In the genomic region with DNA sequence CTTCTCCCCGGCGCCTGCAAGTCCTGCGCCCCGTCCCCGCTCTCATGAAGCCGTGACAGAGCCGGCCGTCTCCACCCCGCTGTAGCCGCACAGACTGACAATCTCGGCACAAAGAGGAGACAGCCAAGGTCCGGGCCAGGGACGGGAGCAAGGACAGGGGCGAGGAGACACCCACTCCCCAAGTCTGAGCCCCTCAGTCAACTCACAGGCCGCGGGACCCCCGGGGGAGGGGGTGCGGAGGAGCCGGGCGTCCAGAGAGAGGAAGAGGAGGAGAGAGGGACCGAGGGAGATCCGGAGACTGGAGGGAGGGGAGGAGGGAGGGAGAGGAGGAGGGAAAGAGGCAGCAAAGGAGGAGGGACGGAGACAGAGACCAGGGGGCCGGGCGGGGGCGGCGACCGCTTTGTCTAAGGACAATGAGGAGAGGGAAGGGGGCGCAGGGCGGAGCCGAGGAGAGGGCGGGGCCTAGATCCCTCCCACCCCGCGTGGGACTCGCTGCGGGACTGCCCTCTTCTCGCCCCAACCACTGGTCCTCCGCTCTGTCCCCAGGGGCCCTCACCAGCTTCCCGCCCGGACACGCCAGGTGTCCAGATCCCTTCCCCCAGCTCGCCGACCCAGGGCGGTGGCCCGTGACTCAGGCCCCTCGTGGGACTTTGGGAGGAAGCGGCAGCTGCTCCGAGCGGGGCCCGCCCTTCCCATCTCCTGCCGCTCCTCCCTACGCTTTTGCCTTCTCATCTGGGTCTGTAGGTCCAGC, we compare ENCODE assay signal across 1 cellular context.
TF ChIP-seq lines count a peak whose summit lies in the region.

No MANE protein-coding gene starts in this region.

TF ChIP-seq in HEK293, 187 proteins besides CTCF, POLR2A, EP300 and RAD21 (continued from another document and continues in another):
- no peak; the same call in 1 of the 2 replicates for TF ChIP-seq ZNF76 (tag by site-specific recombination; IDR thresholded peaks at IDR 0.05; ENCODE audit: borderline replicate concordance, low read depth)
- TF ChIP-seq ZNF169 (tag by site-specific recombination; IDR thresholded peaks at IDR 0.05), result no peak
- no peak for TF ChIP-seq SALL2 (tag by site-specific recombination; IDR thresholded peaks at IDR 0.05; ENCODE audit: borderline replicate concordance)
- TF ChIP-seq ZNF354C (tag by site-specific recombination; IDR thresholded peaks at IDR 0.05; ENCODE audit: borderline replicate concordance, low read depth), result no peak
- TF ChIP-seq ZNF37A (tag by site-specific recombination; IDR thresholded peaks at IDR 0.05), result no peak
- no peak for TF ChIP-seq ZNF223 (tag by site-specific recombination; IDR thresholded peaks at IDR 0.05)
- no peak for TF ChIP-seq ZNF621 (tag by site-specific recombination; IDR thresholded peaks at IDR 0.05)
- TF ChIP-seq, protein P1, sequence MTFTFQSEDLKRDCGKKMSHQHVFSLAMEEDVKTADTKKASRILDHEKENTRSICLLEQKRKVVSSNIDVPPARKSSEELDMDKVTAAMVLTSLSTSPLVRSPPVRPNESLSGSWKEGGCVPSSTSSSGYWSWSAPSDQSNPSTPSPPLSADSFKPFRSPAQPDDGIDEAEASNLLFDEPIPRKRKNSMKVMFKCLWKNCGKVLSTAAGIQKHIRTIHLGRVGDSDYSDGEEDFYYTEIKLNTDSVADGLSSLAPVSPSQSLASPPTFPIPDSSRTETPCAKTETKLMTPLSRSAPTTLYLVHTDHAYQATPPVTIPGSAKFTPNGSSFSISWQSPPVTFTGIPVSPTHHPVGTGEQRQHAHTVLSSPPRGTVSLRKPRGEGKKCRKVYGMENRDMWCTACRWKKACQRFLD (tag by site-specific recombination; IDR thresholded peaks at IDR 0.05), result no peak
- no peak for TF ChIP-seq ZNF837 (tag by site-specific recombination; IDR thresholded peaks at IDR 0.05)
- TF ChIP-seq KLF8 (tag by site-specific recombination; IDR thresholded peaks at IDR 0.05), result peak; percentile 94
- TF ChIP-seq ZNF10 (tag by site-specific recombination; IDR thresholded peaks at IDR 0.05), result no peak; the same call in 1 of the 2 replicates
- TF ChIP-seq ZNF560 (tag by site-specific recombination; IDR thresholded peaks at IDR 0.05; ENCODE audit: borderline replicate concordance), result no peak
- TF ChIP-seq HOXD13 (CRISPR knock-in tag; IDR thresholded peaks at IDR 0.05; ENCODE audit: borderline replicate concordance), result no peak
- TF ChIP-seq ZBTB20 (tag by site-specific recombination; IDR thresholded peaks at IDR 0.05), result 0 out of 2 replicates have a peak, but pooled peaks have one; percentile 49
- no peak for TF ChIP-seq ZFP41 (tag by site-specific recombination; IDR thresholded peaks at IDR 0.05; ENCODE audit: borderline replicate concordance)
- TF ChIP-seq ZBTB7A (tag by site-specific recombination; IDR thresholded peaks at IDR 0.05; ENCODE audit: low read depth), result peak; percentile 12; the same call in 1 of the 2 replicates
- no peak for TF ChIP-seq ZNF175 (tag by site-specific recombination; IDR thresholded peaks at IDR 0.05)
- no peak; the same call in 1 of the 2 replicates for TF ChIP-seq ZFP3 (tag by site-specific recombination; IDR thresholded peaks at IDR 0.05; ENCODE audit: low read depth)
- TF ChIP-seq ZFP69B (tag by site-specific recombination; IDR thresholded peaks at IDR 0.05), result peak; percentile 59; the same call in 1 of the 2 replicates
- TF ChIP-seq, protein P2, sequence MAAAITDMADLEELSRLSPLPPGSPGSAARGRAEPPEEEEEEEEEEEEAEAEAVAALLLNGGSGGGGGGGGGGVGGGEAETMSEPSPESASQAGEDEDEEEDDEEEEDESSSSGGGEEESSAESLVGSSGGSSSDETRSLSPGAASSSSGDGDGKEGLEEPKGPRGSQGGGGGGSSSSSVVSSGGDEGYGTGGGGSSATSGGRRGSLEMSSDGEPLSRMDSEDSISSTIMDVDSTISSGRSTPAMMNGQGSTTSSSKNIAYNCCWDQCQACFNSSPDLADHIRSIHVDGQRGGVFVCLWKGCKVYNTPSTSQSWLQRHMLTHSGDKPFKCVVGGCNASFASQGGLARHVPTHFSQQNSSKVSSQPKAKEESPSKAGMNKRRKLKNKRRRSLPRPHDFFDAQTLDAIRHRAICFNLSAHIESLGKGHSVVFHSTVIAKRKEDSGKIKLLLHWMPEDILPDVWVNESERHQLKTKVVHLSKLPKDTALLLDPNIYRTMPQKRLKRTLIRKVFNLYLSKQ (tag by site-specific recombination; IDR thresholded peaks at IDR 0.05; ENCODE audit: borderline replicate concordance), result no peak
- TF ChIP-seq REPIN1 (tag by site-specific recombination; IDR thresholded peaks at IDR 0.05; ENCODE audit: low read depth), result no peak; the same call in 1 of the 2 replicates
- peak; percentile 97 for TF ChIP-seq SP2 (tag by site-specific recombination; IDR thresholded peaks at IDR 0.05)
- TF ChIP-seq GLI2 (tag by site-specific recombination; IDR thresholded peaks at IDR 0.05; ENCODE audit: borderline replicate concordance, low read depth), result no peak
- TF ChIP-seq, protein P3, sequence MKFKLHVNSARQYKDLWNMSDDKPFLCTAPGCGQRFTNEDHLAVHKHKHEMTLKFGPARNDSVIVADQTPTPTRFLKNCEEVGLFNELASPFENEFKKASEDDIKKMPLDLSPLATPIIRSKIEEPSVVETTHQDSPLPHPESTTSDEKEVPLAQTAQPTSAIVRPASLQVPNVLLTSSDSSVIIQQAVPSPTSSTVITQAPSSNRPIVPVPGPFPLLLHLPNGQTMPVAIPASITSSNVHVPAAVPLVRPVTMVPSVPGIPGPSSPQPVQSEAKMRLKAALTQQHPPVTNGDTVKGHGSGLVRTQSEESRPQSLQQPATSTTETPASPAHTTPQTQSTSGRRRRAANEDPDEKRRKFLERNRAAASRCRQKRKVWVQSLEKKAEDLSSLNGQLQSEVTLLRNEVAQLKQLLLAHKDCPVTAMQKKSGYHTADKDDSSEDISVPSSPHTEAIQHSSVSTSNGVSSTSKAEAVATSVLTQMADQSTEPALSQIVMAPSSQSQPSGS (tag by site-specific recombination; IDR thresholded peaks at IDR 0.05; ENCODE audit: low read depth), result no peak
- TF ChIP-seq ZNF23 (tag by site-specific recombination; IDR thresholded peaks at IDR 0.05; ENCODE audit: borderline replicate concordance), result no peak
- TF ChIP-seq KLF10 (tag by site-specific recombination; IDR thresholded peaks at IDR 0.05), result peak; percentile 90
- TF ChIP-seq, protein P4, sequence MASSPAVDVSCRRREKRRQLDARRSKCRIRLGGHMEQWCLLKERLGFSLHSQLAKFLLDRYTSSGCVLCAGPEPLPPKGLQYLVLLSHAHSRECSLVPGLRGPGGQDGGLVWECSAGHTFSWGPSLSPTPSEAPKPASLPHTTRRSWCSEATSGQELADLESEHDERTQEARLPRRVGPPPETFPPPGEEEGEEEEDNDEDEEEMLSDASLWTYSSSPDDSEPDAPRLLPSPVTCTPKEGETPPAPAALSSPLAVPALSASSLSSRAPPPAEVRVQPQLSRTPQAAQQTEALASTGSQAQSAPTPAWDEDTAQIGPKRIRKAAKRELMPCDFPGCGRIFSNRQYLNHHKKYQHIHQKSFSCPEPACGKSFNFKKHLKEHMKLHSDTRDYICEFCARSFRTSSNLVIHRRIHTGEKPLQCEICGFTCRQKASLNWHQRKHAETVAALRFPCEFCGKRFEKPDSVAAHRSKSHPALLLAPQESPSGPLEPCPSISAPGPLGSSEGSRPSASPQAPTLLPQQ (tag by site-specific recombination; IDR thresholded peaks at IDR 0.05), result peak; percentile 79
- TF ChIP-seq, protein P5, sequence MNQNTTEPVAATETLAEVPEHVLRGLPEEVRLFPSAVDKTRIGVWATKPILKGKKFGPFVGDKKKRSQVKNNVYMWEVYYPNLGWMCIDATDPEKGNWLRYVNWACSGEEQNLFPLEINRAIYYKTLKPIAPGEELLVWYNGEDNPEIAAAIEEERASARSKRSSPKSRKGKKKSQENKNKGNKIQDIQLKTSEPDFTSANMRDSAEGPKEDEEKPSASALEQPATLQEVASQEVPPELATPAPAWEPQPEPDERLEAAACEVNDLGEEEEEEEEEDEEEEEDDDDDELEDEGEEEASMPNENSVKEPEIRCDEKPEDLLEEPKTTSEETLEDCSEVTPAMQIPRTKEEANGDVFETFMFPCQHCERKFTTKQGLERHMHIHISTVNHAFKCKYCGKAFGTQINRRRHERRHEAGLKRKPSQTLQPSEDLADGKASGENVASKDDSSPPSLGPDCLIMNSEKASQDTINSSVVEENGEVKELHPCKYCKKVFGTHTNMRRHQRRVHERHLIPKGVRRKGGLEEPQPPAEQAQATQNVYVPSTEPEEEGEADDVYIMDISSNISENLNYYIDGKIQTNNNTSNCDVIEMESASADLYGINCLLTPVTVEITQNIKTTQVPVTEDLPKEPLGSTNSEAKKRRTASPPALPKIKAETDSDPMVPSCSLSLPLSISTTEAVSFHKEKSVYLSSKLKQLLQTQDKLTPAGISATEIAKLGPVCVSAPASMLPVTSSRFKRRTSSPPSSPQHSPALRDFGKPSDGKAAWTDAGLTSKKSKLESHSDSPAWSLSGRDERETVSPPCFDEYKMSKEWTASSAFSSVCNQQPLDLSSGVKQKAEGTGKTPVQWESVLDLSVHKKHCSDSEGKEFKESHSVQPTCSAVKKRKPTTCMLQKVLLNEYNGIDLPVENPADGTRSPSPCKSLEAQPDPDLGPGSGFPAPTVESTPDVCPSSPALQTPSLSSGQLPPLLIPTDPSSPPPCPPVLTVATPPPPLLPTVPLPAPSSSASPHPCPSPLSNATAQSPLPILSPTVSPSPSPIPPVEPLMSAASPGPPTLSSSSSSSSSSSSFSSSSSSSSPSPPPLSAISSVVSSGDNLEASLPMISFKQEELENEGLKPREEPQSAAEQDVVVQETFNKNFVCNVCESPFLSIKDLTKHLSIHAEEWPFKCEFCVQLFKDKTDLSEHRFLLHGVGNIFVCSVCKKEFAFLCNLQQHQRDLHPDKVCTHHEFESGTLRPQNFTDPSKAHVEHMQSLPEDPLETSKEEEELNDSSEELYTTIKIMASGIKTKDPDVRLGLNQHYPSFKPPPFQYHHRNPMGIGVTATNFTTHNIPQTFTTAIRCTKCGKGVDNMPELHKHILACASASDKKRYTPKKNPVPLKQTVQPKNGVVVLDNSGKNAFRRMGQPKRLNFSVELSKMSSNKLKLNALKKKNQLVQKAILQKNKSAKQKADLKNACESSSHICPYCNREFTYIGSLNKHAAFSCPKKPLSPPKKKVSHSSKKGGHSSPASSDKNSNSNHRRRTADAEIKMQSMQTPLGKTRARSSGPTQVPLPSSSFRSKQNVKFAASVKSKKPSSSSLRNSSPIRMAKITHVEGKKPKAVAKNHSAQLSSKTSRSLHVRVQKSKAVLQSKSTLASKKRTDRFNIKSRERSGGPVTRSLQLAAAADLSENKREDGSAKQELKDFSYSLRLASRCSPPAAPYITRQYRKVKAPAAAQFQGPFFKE (tag by site-specific recombination; IDR thresholded peaks at IDR 0.05; ENCODE audit: borderline replicate concordance), result no peak
- no peak for TF ChIP-seq ZNF16 (tag by site-specific recombination; IDR thresholded peaks at IDR 0.05; ENCODE audit: low read depth)
- peak; percentile 95 for TF ChIP-seq ZNF335 (tag by site-specific recombination; conservative IDR thresholded peaks at IDR 0.05)
- TF ChIP-seq ZNF274 (IDR thresholded peaks at IDR 0.05; ENCODE audit: low read length), result no peak
- TF ChIP-seq ZNF274 (tag by site-specific recombination; IDR thresholded peaks at IDR 0.05; ENCODE audit: borderline replicate concordance), result no peak
- TF ChIP-seq MZF1 (tag by site-specific recombination; IDR thresholded peaks at IDR 0.05; ENCODE audit: borderline replicate concordance), result no peak
- TF ChIP-seq, protein P6, sequence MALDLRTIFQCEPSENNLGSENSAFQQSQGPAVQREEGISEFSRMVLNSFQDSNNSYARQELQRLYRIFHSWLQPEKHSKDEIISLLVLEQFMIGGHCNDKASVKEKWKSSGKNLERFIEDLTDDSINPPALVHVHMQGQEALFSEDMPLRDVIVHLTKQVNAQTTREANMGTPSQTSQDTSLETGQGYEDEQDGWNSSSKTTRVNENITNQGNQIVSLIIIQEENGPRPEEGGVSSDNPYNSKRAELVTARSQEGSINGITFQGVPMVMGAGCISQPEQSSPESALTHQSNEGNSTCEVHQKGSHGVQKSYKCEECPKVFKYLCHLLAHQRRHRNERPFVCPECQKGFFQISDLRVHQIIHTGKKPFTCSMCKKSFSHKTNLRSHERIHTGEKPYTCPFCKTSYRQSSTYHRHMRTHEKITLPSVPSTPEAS (tag by site-specific recombination; IDR thresholded peaks at IDR 0.05), result peak; percentile 46; the same call in 1 of the 2 replicates
- TF ChIP-seq, protein P7, sequence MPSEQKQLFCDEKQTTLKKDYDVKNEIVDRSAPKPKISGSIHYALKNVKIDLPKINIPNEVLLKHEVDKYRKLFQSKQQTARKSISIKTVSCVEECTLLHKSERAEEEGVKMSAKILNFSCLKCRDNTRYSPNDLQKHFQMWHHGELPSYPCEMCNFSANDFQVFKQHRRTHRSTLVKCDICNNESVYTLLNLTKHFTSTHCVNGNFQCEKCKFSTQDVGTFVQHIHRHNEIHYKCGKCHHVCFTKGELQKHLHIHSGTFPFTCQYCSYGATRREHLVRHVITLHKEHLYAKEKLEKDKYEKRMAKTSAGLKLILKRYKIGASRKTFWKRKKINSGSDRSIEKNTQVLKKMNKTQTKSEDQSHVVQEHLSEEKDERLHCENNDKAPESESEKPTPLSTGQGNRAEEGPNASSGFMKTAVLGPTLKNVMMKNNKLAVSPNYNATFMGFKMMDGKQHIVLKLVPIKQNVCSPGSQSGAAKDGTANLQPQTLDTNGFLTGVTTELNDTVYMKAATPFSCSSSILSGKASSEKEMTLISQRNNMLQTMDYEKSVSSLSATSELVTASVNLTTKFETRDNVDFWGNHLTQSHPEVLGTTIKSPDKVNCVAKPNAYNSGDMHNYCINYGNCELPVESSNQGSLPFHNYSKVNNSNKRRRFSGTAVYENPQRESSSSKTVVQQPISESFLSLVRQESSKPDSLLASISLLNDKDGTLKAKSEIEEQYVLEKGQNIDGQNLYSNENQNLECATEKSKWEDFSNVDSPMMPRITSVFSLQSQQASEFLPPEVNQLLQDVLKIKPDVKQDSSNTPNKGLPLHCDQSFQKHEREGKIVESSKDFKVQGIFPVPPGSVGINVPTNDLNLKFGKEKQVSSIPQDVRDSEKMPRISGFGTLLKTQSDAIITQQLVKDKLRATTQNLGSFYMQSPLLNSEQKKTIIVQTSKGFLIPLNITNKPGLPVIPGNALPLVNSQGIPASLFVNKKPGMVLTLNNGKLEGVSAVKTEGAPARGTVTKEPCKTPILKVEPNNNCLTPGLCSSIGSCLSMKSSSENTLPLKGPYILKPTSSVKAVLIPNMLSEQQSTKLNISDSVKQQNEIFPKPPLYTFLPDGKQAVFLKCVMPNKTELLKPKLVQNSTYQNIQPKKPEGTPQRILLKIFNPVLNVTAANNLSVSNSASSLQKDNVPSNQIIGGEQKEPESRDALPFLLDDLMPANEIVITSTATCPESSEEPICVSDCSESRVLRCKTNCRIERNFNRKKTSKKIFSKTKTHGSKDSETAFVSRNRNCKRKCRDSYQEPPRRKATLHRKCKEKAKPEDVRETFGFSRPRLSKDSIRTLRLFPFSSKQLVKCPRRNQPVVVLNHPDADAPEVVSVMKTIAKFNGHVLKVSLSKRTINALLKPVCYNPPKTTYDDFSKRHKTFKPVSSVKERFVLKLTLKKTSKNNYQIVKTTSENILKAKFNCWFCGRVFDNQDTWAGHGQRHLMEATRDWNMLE (tag by site-specific recombination; conservative IDR thresholded peaks at IDR 0.05; ENCODE audit: low read depth), result no peak
- TF ChIP-seq SETDB1 (IDR thresholded peaks at IDR 0.05; ENCODE audit: insufficient read length, low read length), result no peak
- no peak for TF ChIP-seq OVOL3 (tag by site-specific recombination; IDR thresholded peaks at IDR 0.05)
- TF ChIP-seq KLF9 (tag by site-specific recombination; IDR thresholded peaks at IDR 0.05; ENCODE audit: low read depth), result peak; percentile 84
